7 cellular contexts compared by ENCODE assay signal in genomic region chr17:15699937-15700336, GRCh38. TPM values are rescaled to one million over a fixed set of nuclear protein-coding genes. Genes with fewer than 3 reads are reported as not detected.
DNase-seq lines count a peak whose midpoint lies in the region; ATAC-seq, FAIRE-seq and TF ChIP-seq lines count a peak whose summit lies in the region.
"Not testable (repeated sequence)": the region's sequence is repeated elsewhere in the genome, so short reads cannot be mapped to it uniquely, and the experiment has no call there.

No MANE protein-coding gene starts in this region.

- H3K4me3 ChIP-seq in WI38 (ENCODE audit: low read depth, low read length) = peak overlapping the region; percentile 61
- H3K4me3 ChIP-seq in brain microvascular endothelial cell (ENCODE audit: low read depth, low read length) = peak overlapping the region; percentile 58
- H3K4me3 ChIP-seq in retinal pigment epithelial cell (ENCODE audit: low read length) = peak overlapping the region; percentile 56

- H3K4me1 ChIP-seq in foreskin keratinocyte = not testable (repeated sequence)

- FAIRE-seq in HTR-8/SVneo (lab: Jason Lieb, UNC) = peak; percentile 57

- H3K27me3 ChIP-seq in brain microvascular endothelial cell (replicated peaks); foreskin keratinocyte: not testable (repeated sequence)

- H3K36me3 Mint-ChIP-seq in memory B cell = not testable (repeated sequence)

- H3K9me3 Mint-ChIP-seq in memory B cell = not testable (repeated sequence)

- H3K27ac ChIP-seq in brain microvascular endothelial cell = peak overlapping the region; percentile 27
- H3K27ac ChIP-seq in foreskin keratinocyte = not testable (repeated sequence)

- DNase-seq in HTR-8/SVneo (ENCODE audit: insufficient read length, low spot score); brain microvascular endothelial cell; foreskin keratinocyte; memory B cell (ENCODE audit: low spot score in 2 of 2); retinal pigment epithelial cell (ENCODE audit: low read depth): not testable (repeated sequence)

- H3K4me3 Mint-ChIP-seq in memory B cell = peak overlapping the region; percentile 95

- not testable (repeated sequence) for H3K4me1 Mint-ChIP-seq in memory B cell

- peak overlapping the region; percentile 89 for H3K27ac Mint-ChIP-seq in memory B cell

- not testable (repeated sequence) for TF ChIP-seq CTCF in WI38 (IDR thresholded peaks at IDR 0.05; ENCODE audit: low read depth, low read length); brain microvascular endothelial cell (IDR thresholded peaks at IDR 0.05; ENCODE audit: low read depth, low read length, missing control alignments); foreskin keratinocyte (conservative IDR thresholded peaks at IDR 0.05); retinal pigment epithelial cell (conservative IDR thresholded peaks at IDR 0.05; ENCODE audit: low read depth, low read length)

- peak; percentile 9 for ATAC-seq in GM18511 (IDR thresholded peaks at IDR 0.05; ENCODE audit: unreplicated experiment)
- ATAC-seq in foreskin keratinocyte = peak; percentile 17
- ATAC-seq in memory B cell (ENCODE audit: low read depth) = peak; percentile 2

- in situ Hi-C loops in brain microvascular endothelial cell (cut with HindIII; ENCODE audit: low pct_ligation_motif_present, low sequenced_read_pairs) = not testable (repeated sequence)

- not testable (repeated sequence) for H3K27me3 Mint-ChIP-seq in memory B cell

- not testable (repeated sequence) for H3K36me3 ChIP-seq in brain microvascular endothelial cell (replicated peaks)

RNA-seq across cellular contexts. Expression of gene ZNF286A, which starts 0.4 kb away (rescaled TPM):
- 22.6 and 24.8 TPM in 2 replicates for total RNA-seq in foreskin keratinocyte
- polyA plus RNA-seq in foreskin keratinocyte = 10.8 and 11.5 TPM in 2 replicates

RNA-seq across cellular contexts. Expression of gene TRIM16, which starts 15.8 kb away (rescaled TPM):
- total RNA-seq in foreskin keratinocyte = 56.5 and 72.8 TPM in 2 replicates
- 43.3 and 49.1 TPM in 2 replicates for polyA plus RNA-seq in foreskin keratinocyte

RNA-seq across cellular contexts. Expression of gene TBC1D26, which starts 32.1 kb away (rescaled TPM):
- total RNA-seq in foreskin keratinocyte = not detected in 2 replicates
- 0.03 TPM in 1 of 2 replicates, not detected in the other for polyA plus RNA-seq in foreskin keratinocyte
